9 cellular contexts compared by ENCODE assay signal in the genomic region with DNA sequence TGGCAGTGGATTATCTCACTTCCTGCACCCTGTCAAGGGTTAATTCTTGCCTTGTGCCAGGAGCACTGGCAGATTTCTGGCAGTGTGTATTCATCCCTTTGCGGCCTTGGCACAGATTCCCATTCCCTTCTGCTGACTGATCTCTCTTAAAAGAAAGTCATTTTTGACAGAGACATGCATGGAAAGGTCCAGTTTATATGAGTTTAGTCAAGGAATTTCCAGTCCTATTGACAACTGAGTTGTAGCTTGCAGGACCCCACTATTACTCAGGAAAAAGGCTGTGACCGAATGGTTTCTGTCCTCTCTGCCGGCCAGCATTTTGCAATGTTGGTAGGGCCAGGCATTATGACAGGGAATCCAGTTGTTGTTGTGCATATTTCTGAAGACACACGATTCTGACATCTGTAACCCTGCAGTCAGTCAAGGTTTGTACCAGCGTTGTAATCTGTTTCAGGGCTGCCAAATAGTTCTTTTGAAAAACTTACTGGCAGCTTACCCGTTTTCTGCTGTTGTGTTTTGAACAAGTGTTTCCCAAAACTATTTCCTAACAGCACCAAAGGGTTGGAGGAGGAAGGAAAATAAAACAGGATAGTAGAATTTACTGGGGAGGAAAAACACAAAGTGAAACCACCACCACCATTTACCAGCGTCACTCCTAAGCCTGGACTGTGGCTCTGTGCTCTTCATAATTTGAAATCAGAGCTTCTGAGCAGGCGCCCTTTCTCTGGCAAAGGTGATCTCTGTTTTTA.
DNase-seq lines count a peak whose midpoint lies in the region; ATAC-seq, FAIRE-seq and TF ChIP-seq lines count a peak whose summit lies in the region.
"Had no signal": no experiment of that assay in that cellular context is flagged by ENCODE, and none has a peak within 500 bp of the region (broad histone marks: within the 10 kb centered on the region; RNA-seq: fewer than 3 reads in every experiment).

No MANE protein-coding gene starts in this region.

- H4K5ac ChIP-seq in IMR-90 (ENCODE audit: low read depth, low read length), result peak overlapping the region; percentile 96

- intact Hi-C loops in IMR-90 (cut with micrococcal nuclease), result loop anchor here (2.0 to 10.0 kb wide), 4 partner anchors 186 to 1032 kb away; partner anchors contain the start of gene KLF4
- intact Hi-C loops in breast epithelium (cut with DNase I; ENCODE audit: low total_unique reads), result no loop called here

- peak overlapping the region; percentile 79 for H3K56ac ChIP-seq in IMR-90 (ENCODE audit: extremely low read depth, insufficient read depth, low read length)

- H3K9me3 ChIP-seq in IMR-90 (ENCODE audit: control insufficient read depth, insufficient read depth, low read length) (no peaks in the 10 kb centered on the region), breast epithelium (no peaks in the 10 kb centered on the region), keratinocyte (ENCODE audit: control insufficient read depth, low read depth, low read length) (no peaks in the 10 kb centered on the region), stomach smooth muscle (ENCODE audit: control insufficient read depth in 2 of 2, low read length in 2 of 2) (no peaks in the 10 kb centered on the region)

- CTCF ChIA-PET in IMR-90 (lab: Yijun Ruan, JAX), result interaction anchor here (0.7 kb wide), 1 partner anchor 11 kb away, joined by 3 read pairs; no protein-coding TSS in a partner anchor

- peak; percentile 38 for ATAC-seq in IMR-90 (ENCODE audit: low read depth)
- no peak for ATAC-seq in HG03159 (IDR thresholded peaks at IDR 0.05; ENCODE audit: unreplicated experiment)

- peak overlapping the region; percentile 97 for H2BK120ac ChIP-seq in IMR-90 (ENCODE audit: low read depth, low read length)

- dilution Hi-C loops in IMR-90 (cut with HindIII; ENCODE audit: low sequenced_read_pairs, unreplicated experiment) (no loop called here), keratinocyte (cut with MboI; ENCODE audit: extremely low pct_ligation_motif_present, low sequenced_read_pairs) (no loop called here)

- H3K4me2 ChIP-seq in IMR-90 (ENCODE audit: low read depth, low read length), result peak overlapping the region; percentile 72
- peak overlapping the region; percentile 81 for H3K4me2 ChIP-seq in keratinocyte (ENCODE audit: control insufficient read depth, extremely low read depth, insufficient read depth, low read depth, low read length)

- no peaks in the 10 kb centered on the region for H3K79me2 ChIP-seq in keratinocyte (ENCODE audit: control insufficient read depth, insufficient read depth, low read length)

- H2BK5ac ChIP-seq in IMR-90 (ENCODE audit: low read depth, low read length, poor library complexity, severe bottlenecking), result peak overlapping the region; percentile 80

- peak overlapping the region; percentile 90 for H3K4ac ChIP-seq in IMR-90 (ENCODE audit: low read depth, low read length)

- in situ Hi-C loops in IMR-90 (cut with MboI; ENCODE audit: low sequenced_read_pairs), result loop anchor here (10.0 to 25.0 kb wide), 4 partner anchors 248 to 846 kb away; partner anchors contain the start of gene KLF4

- peak overlapping the region; percentile 72 for H2BK20ac ChIP-seq in IMR-90 (ENCODE audit: low read depth, low read length)

- H3K4me1 ChIP-seq in IMR-90 (ENCODE audit: control insufficient read depth, insufficient read depth, low read length) (peaks cover 24% of the 10 kb centered on the region), breast epithelium (peaks cover 5 to 8% of the 10 kb centered on the region in 2 donors), keratinocyte (ENCODE audit: control insufficient read depth, extremely low read depth, insufficient read depth, low read length) (peaks cover 31% of the 10 kb centered on the region), stomach smooth muscle (ENCODE audit: control insufficient read depth, insufficient read depth, low read length) (peaks cover 16% of the 10 kb centered on the region)

- TF ChIP-seq POLR2A in IMR-90 (IDR thresholded peaks at IDR 0.05; ENCODE audit: low read depth, low read length), result no peak
- no peak for TF ChIP-seq POLR2A in breast epithelium (IDR thresholded peaks at IDR 0.05)

- H3K36me3 ChIP-seq in IMR-90 (ENCODE audit: control insufficient read depth, insufficient read depth, low read length) (no peaks in the 10 kb centered on the region), breast epithelium (no peaks in the 10 kb centered on the region), keratinocyte (ENCODE audit: control insufficient read depth in 2 of 2, extremely low read depth in 1 of 2, insufficient read depth in 2 of 2, low read length in 2 of 2) (no peaks in the 10 kb centered on the region), stomach smooth muscle (ENCODE audit: control insufficient read depth in 2 of 2, insufficient read depth in 2 of 2, low read length in 2 of 2) (no peaks in the 10 kb centered on the region)

- peak; percentile 87 for FAIRE-seq in keratinocyte (lab: Jason Lieb, UNC)

- no peak overlapping the region for H2AK9ac ChIP-seq in IMR-90 (replicated peaks; ENCODE audit: low read depth, low read length, poor library complexity)

- no TSS peak for BruUV-seq in IMR-90 (replicated peaks; lab: Mats Ljungman, UMichigan)

- TF ChIP-seq CTCF in IMR-90 (conservative IDR thresholded peaks at IDR 0.05; ENCODE audit: low read depth, low read length) (no peak), breast epithelium (IDR thresholded peaks at IDR 0.05) (no peak), keratinocyte (optimal IDR thresholded peaks at IDR 0.05 in 1 of 3, IDR thresholded peaks at IDR 0.05 in 1 of 3, conservative IDR thresholded peaks at IDR 0.05 in 1 of 3; ENCODE audit: extremely low read depth in 1 of 3, insufficient read depth in 2 of 3, low read length in 3 of 3) (no peak)

- WGBS in IMR-90 (ENCODE audit: extremely low coverage in 2 of 2, insufficient read length in 1 of 2), 2 experiments, result 0% methylated on average over 1 of the region's 8 CpGs; no CpG with 5 or more reads in 1 of the 2 experiments

- POLR2A ChIA-PET in IMR-90 (lab: Charles Lee; ENCODE audit: unreplicated experiment), result no interaction called here

- DNase-seq in IMR-90, result peak; percentile 73
- DNase-seq in breast epithelium (ENCODE audit: low spot score in 2 of 2), result no peak
- no peak for DNase-seq in keratinocyte (ENCODE audit: low read depth, low spot score)
- no peak for DNase-seq in Kasumi-1 (lab: John Stamatoyannopoulos, UW)
- no peak for DNase-seq in RPMI8226
- no peak for DNase-seq in activated CD4-positive, alpha-beta T cell treated with anti-CD3 and anti-CD28 coated beads for 48 hours

- H3K9me1 ChIP-seq in IMR-90 (ENCODE audit: insufficient read depth, low read length) (peaks cover 10% of the 10 kb centered on the region), keratinocyte (ENCODE audit: control insufficient read depth, extremely low read depth, insufficient read depth, low read length) (no peaks in the 10 kb centered on the region)

- H2AFZ ChIP-seq in IMR-90 (replicated peaks; ENCODE audit: low read length, poor library complexity) (peak overlapping the region; percentile 78), keratinocyte (ENCODE audit: control insufficient read depth, low read length) (peak overlapping the region; percentile 65)

- peak overlapping the region; percentile 70 for H4K91ac ChIP-seq in IMR-90 (ENCODE audit: insufficient read depth, low read depth, low read length)

- H2AK5ac ChIP-seq in IMR-90 (ENCODE audit: low read depth, low read length), result peak overlapping the region; percentile 50; the same call in 1 of the 2 replicates

- peak overlapping the region; percentile 75 for H3K9ac ChIP-seq in IMR-90 (ENCODE audit: low read depth, low read length)
- peak overlapping the region; percentile 51 for H3K9ac ChIP-seq in keratinocyte (ENCODE audit: control insufficient read depth, extremely low read depth, insufficient read depth, low read length)
- H3K9ac ChIP-seq in stomach smooth muscle (ENCODE audit: low read length in 2 of 2), result peak overlapping the region; percentile 1 to 55

- H3K79me1 ChIP-seq in IMR-90 (ENCODE audit: low read depth in 1 of 2, low read length in 2 of 2), result no peaks in the 10 kb centered on the region

- H3K27ac ChIP-seq in IMR-90 (ENCODE audit: insufficient read depth, low read length), result peak overlapping the region; percentile 98
- H3K27ac ChIP-seq in breast epithelium, result peak overlapping the region; percentile 60 to 86
- peak overlapping the region; percentile 33 for H3K27ac ChIP-seq in keratinocyte (ENCODE audit: control insufficient read depth, insufficient read depth, low read length)
- peak overlapping the region; percentile 76 for H3K27ac ChIP-seq in stomach smooth muscle (ENCODE audit: low read length)
- H3K27ac ChIP-seq: HL-60 had no signal

- peak overlapping the region; percentile 97; the same call in 2 of the 3 replicates for H2BK15ac ChIP-seq in IMR-90 (ENCODE audit: low read depth, low read length)

- H3K27me3 ChIP-seq in IMR-90 (ENCODE audit: control insufficient read depth, insufficient read depth, low read length) (no peaks in the 10 kb centered on the region), breast epithelium (no peaks in the 10 kb centered on the region), keratinocyte (ENCODE audit: control insufficient read depth, extremely low read depth, insufficient read depth, low read length) (no peaks in the 10 kb centered on the region), stomach smooth muscle (ENCODE audit: control insufficient read depth in 1 of 2, insufficient read depth in 2 of 2, low read length in 2 of 2) (no peaks in the 10 kb centered on the region)

- H4K8ac ChIP-seq in IMR-90 (ENCODE audit: low read depth in 2 of 2, low read length in 2 of 2), result peak overlapping the region; percentile 89 to 96

- H3K4me3 ChIP-seq in IMR-90 (ENCODE audit: insufficient read depth, low read depth, low read length), result peak overlapping the region; percentile 23; the same call in 1 of the 2 replicates
- H3K4me3 ChIP-seq in breast epithelium, result peak overlapping the region in 2 of 3 donors; percentile 3 to 38
- peak overlapping the region in 2 of 3 experiments; percentile 31 to 57 for H3K4me3 ChIP-seq in keratinocyte (ENCODE audit: control insufficient read depth in 2 of 3, extremely low read depth in 1 of 3, insufficient read depth in 2 of 3, low read depth in 1 of 3, low read length in 3 of 3)
- peak overlapping the region; percentile 50 to 60 for H3K4me3 ChIP-seq in stomach smooth muscle (ENCODE audit: low read length in 2 of 2)

- TF ChIP-seq RAD21 in IMR-90 (IDR thresholded peaks at IDR 0.05; ENCODE audit: low read length), result no peak

- H4K20me1 ChIP-seq in IMR-90 (ENCODE audit: insufficient read depth, low read length) (no peaks in the 10 kb centered on the region), keratinocyte (ENCODE audit: control insufficient read depth, extremely low read depth, insufficient read depth, low read length) (no peaks in the 10 kb centered on the region)

- peak overlapping the region; percentile 83 for H3K14ac ChIP-seq in IMR-90 (replicated peaks; ENCODE audit: low read depth, low read length)

- peak overlapping the region; percentile 94 for H3K18ac ChIP-seq in IMR-90 (ENCODE audit: low read depth, low read length)

- peak overlapping the region; percentile 82 for H3K23ac ChIP-seq in IMR-90 (ENCODE audit: low read depth, low read length)

TF ChIP-seq in IMR-90, 13 proteins besides CTCF, POLR2A, EP300 and RAD21 (continues in another document):
- TF ChIP-seq NFE2L2 (IDR thresholded peaks at IDR 0.05; ENCODE audit: low read depth, low read length) (no peak), CEBPB (IDR thresholded peaks at IDR 0.05; ENCODE audit: low read depth, low read length) (0 out of 2 replicates have a peak, but pooled peaks have one; percentile 5), MAZ (IDR thresholded peaks at IDR 0.05; ENCODE audit: borderline replicate concordance, low read depth, low read length) (no peak)

Comparison
In these comparisons a context has a peak if more than half of its experiments do, and no peak if none do; other contexts are left out.
1. H3K27ac ChIP-seq: peak in every context shown above with its lines; median percentile 98 in IMR-90; 76 in stomach smooth muscle; 73 in breast epithelium; 33 in keratinocyte.